22 cellular contexts compared by ENCODE assay signal in the genomic region with DNA sequence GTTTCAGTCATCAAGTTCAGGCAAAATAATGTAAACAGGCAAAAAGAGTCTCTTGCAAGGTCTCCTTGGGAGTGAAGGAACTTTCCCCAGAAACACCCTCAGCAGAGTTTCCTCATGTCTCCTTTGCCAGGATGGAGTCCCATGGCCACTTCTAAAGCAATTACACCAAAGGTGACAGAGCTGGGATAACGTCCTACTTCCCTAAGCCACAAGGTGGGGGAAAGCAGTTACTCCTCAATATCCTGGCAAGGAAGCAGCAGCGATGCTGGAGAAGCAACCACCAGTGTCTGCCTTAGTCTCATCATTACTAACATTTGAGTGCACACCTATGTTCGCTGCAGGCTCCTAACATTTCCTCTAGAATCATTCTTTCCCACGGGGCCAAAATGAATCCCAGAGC.
DNase-seq lines count a peak whose midpoint lies in the region; ATAC-seq, FAIRE-seq and TF ChIP-seq lines count a peak whose summit lies in the region.
"Had no signal": no experiment of that assay in that cellular context is flagged by ENCODE, and none has a peak within 500 bp of the region (broad histone marks: within the 10 kb centered on the region; RNA-seq: fewer than 3 reads in every experiment).

No MANE protein-coding gene starts in this region.

- peaks cover 25 to 44% (median 34%) of the 10 kb centered on the region in 4 donors for H3K4me1 Mint-ChIP-seq in CD4-positive, CD25-positive, alpha-beta regulatory T cell
- peaks cover 3% of the 10 kb centered on the region for H3K4me1 Mint-ChIP-seq in endodermal cell

- H3K4me3 Mint-ChIP-seq in CD4-positive, CD25-positive, alpha-beta regulatory T cell: no peak overlapping the region
- no peak overlapping the region for H3K4me3 Mint-ChIP-seq in endodermal cell

- H3K27me3 ChIP-seq in CD4-positive, CD25-positive, alpha-beta regulatory T cell (ENCODE audit: control insufficient read depth, insufficient read depth, low read length): no peaks in the 10 kb centered on the region
- no peaks in the 10 kb centered on the region for H3K27me3 ChIP-seq in PC-3 (ENCODE audit: low read length)
- no peaks in the 10 kb centered on the region for H3K27me3 ChIP-seq in endodermal cell (ENCODE audit: control insufficient read depth, insufficient read depth, low read length, poor library complexity, severe bottlenecking)
- H3K27me3 ChIP-seq in psoas muscle (ENCODE audit: insufficient read depth in 3 of 3, low read length in 2 of 3): no peaks in the 10 kb centered on the region
- H3K27me3 ChIP-seq: BE2C, SJSA1 had no signal

- DNase-seq in CD4-positive, CD25-positive, alpha-beta regulatory T cell: no peak
- no peak for DNase-seq in GM12891 (ENCODE audit: insufficient read length, low spot score)
- DNase-seq in PC-3: no peak
- DNase-seq in endodermal cell: peak; percentile 60
- DNase-seq in NCI-H1694 treated with DMSO at 0.1 percent for 48 hours (lab: John Stamatoyannopoulos, UW): no peak
- no peak for DNase-seq in stimulated activated CD4-positive, alpha-beta T cell treated with anti-CD3 and anti-CD28 coated beads, Interleukin-4, amount 100 ng/mL, for 1 hour
- no peak for DNase-seq in amniotic stem cell (lab: John Stamatoyannopoulos, UW)
- no peak for DNase-seq in psoas muscle
- DNase-seq: BE2C, COR-L47, DMS 273 treated with DMSO at 0.1 percent for 48 hours, KBM-7, MM.1S, NCI-H1092, NCI-H1436, NCI-H1930, NCI-H345, OCI-M1 had no signal

- no peaks in the 10 kb centered on the region for H3K9me2 ChIP-seq in PC-3 (replicated peaks; ENCODE audit: low read length)

- no peak for ATAC-seq in CD4-positive, CD25-positive, alpha-beta regulatory T cell (ENCODE audit: low read depth in 2 of 2)
- ATAC-seq in PC-3: no peak
- no peak for ATAC-seq in psoas muscle
- ATAC-seq: A549, Right ventricle myocardium inferior had no signal

- no peak overlapping the region for H2AFZ ChIP-seq in PC-3 (ENCODE audit: low read length)

- H3F3A ChIP-seq in PC-3 (ENCODE audit: low read length, unreplicated experiment): no peaks in the 10 kb centered on the region

- FAIRE-seq in GM12891 (lab: Jason Lieb, UNC): peak; percentile 38
- FAIRE-seq: A549, G401.6 had no signal

- no peak overlapping the region for H3K27ac ChIP-seq in CD4-positive, CD25-positive, alpha-beta regulatory T cell (ENCODE audit: insufficient read depth, low read length, poor library complexity, severe bottlenecking)
- H3K27ac ChIP-seq in PC-3 (ENCODE audit: low read length): no peak overlapping the region
- H3K27ac ChIP-seq in endodermal cell (ENCODE audit: low read depth, low read length): no peak overlapping the region
- H3K27ac ChIP-seq in psoas muscle: no peak overlapping the region
- H3K27ac ChIP-seq: A549, SJSA1 had no signal

- H3K27ac Mint-ChIP-seq in CD4-positive, CD25-positive, alpha-beta regulatory T cell: peak overlapping the region in 2 of 3 donors; percentile 1 to 72
- H3K27ac Mint-ChIP-seq in endodermal cell: no peak overlapping the region

- H3K36me3 ChIP-seq in CD4-positive, CD25-positive, alpha-beta regulatory T cell (ENCODE audit: control insufficient read depth, insufficient read depth, low read length): peaks cover 17% of the 10 kb centered on the region
- H3K36me3 ChIP-seq in PC-3 (ENCODE audit: low read depth, low read length) (no peaks in the 10 kb centered on the region), endodermal cell (ENCODE audit: control insufficient read depth, insufficient read depth, low read length) (peaks cover 26% of the 10 kb centered on the region), psoas muscle (ENCODE audit: insufficient read depth in 1 of 2, low read depth in 1 of 2) (peaks cover 0 to 16% of the 10 kb centered on the region in 2 donors)
- H3K36me3 ChIP-seq: BE2C had no signal

- H3K79me2 ChIP-seq in PC-3 (ENCODE audit: low read length): no peaks in the 10 kb centered on the region

- H3K9me3 Mint-ChIP-seq in CD4-positive, CD25-positive, alpha-beta regulatory T cell: peaks cover 0 to 6% (median 2%) of the 10 kb centered on the region in 7 donors
- peaks cover 11% of the 10 kb centered on the region for H3K9me3 Mint-ChIP-seq in endodermal cell

- WGBS in endodermal cell (ENCODE audit: insufficient coverage in 1 of 2, insufficient read length in 1 of 2), 2 experiments: 76 to 95% methylated on average over 4 of the region's 4 CpGs
- 67 to 70% (median 69%) methylated on average over 4 of the region's 4 CpGs for WGBS in psoas muscle, 3 donors

- peaks cover 7% of the 10 kb centered on the region for H3K4me1 ChIP-seq in CD4-positive, CD25-positive, alpha-beta regulatory T cell (ENCODE audit: control insufficient read depth, insufficient read depth, low read length, poor library complexity, severe bottlenecking)
- H3K4me1 ChIP-seq in PC-3 (ENCODE audit: insufficient read depth, low read length) (peaks cover 31% of the 10 kb centered on the region), endodermal cell (ENCODE audit: control insufficient read depth, insufficient read depth, low read length) (no peaks in the 10 kb centered on the region), psoas muscle (no peaks in the 10 kb centered on the region)
- H3K4me1 ChIP-seq: A549, BE2C, SJSA1 had no signal

- POLR2A ChIA-PET in PC-3 (lab: Charles Lee; ENCODE audit: unreplicated experiment): no interaction called here

- H4K20me1 ChIP-seq in PC-3 (ENCODE audit: low read length): no peaks in the 10 kb centered on the region

- H3K36me3 Mint-ChIP-seq in CD4-positive, CD25-positive, alpha-beta regulatory T cell: peaks cover 14% of the 10 kb centered on the region
- peaks cover 7% of the 10 kb centered on the region for H3K36me3 Mint-ChIP-seq in endodermal cell (ENCODE audit: low read depth)

- no peak for TF ChIP-seq POLR2A in GM12891 (IDR thresholded peaks at IDR 0.05; ENCODE audit: low read depth, low read length)

- H3K27me3 Mint-ChIP-seq in CD4-positive, CD25-positive, alpha-beta regulatory T cell: no peaks in the 10 kb centered on the region
- H3K27me3 Mint-ChIP-seq in endodermal cell (ENCODE audit: insufficient read depth): no peaks in the 10 kb centered on the region

- 0 out of 2 replicates have a peak, but pooled peaks have one; percentile 13 for TF ChIP-seq CTCF in PC-3 (conservative IDR thresholded peaks at IDR 0.05; ENCODE audit: low read depth, low read length)
- TF ChIP-seq CTCF in endodermal cell (conservative IDR thresholded peaks at IDR 0.05): peak; percentile 66
- no peak for TF ChIP-seq CTCF in psoas muscle (IDR thresholded peaks at IDR 0.05)

- no peak overlapping the region for H3K4me3 ChIP-seq in CD4-positive, CD25-positive, alpha-beta regulatory T cell (ENCODE audit: low read depth, low read length)
- H3K4me3 ChIP-seq in PC-3 (ENCODE audit: low read length) (no peak overlapping the region), endodermal cell (ENCODE audit: low read length) (no peak overlapping the region), psoas muscle (no peak overlapping the region)
- H3K4me3 ChIP-seq: A549, SJSA1 had no signal

- H3K9me3 ChIP-seq in CD4-positive, CD25-positive, alpha-beta regulatory T cell (ENCODE audit: control insufficient read depth in 2 of 2, low read length in 2 of 2): no peaks in the 10 kb centered on the region
- H3K9me3 ChIP-seq in PC-3 (ENCODE audit: low read length): no peaks in the 10 kb centered on the region
- H3K9me3 ChIP-seq in endodermal cell (ENCODE audit: control insufficient read depth, low read length): peaks cover 4% of the 10 kb centered on the region
- no peaks in the 10 kb centered on the region for H3K9me3 ChIP-seq in psoas muscle
- H3K9me3 ChIP-seq: A549, BE2C, SJSA1 had no signal

- BruUV-seq in PC-3 (replicated peaks; lab: Mats Ljungman, UMichigan): no TSS peak

- CTCF ChIA-PET in PC-3 (lab: Charles Lee): interaction anchor here (0.6 to 1.4 kb wide), 2 partner anchors 10 to 61 kb away, joined by 3 read pairs; no protein-coding TSS in a partner anchor

- intact Hi-C loops in PC-3 (cut with micrococcal nuclease) (no loop called here), psoas muscle (cut with DNase I) (no loop called here)

- no peak overlapping the region for H3K4me2 ChIP-seq in PC-3 (ENCODE audit: low read length)
- H3K4me2 ChIP-seq: A549 had no signal

- no peak overlapping the region for H3K9ac ChIP-seq in PC-3 (ENCODE audit: low read length)
- H3K9ac ChIP-seq in endodermal cell (ENCODE audit: extremely low read depth, low read length, poor library complexity, severe bottlenecking): no peak overlapping the region

TF ChIP-seq in GM12891, 5 proteins besides CTCF, POLR2A, EP300 and RAD21:
- TF ChIP-seq POU2F2 (IDR thresholded peaks at IDR 0.05; ENCODE audit: low read depth, low read length): no peak
- TF ChIP-seq POLR2AphosphoS5 (IDR thresholded peaks at IDR 0.05; ENCODE audit: low read depth, low read length): no peak
- TF ChIP-seq TAF1 (IDR thresholded peaks at IDR 0.05; ENCODE audit: low read depth, low read length): no peak
- TF ChIP-seq SPI1 (IDR thresholded peaks at IDR 0.05; ENCODE audit: low read depth, low read length): no peak
